In genomic region chr7:15399446-15399845, GRCh38 we compare ENCODE assay signal across 17 cellular contexts.
DNase-seq lines count a peak whose midpoint lies in the region; ATAC-seq and TF ChIP-seq lines count a peak whose summit lies in the region.
"Had no signal": no experiment of that assay in that cellular context is flagged by ENCODE, and none has a peak within 500 bp of the region (broad histone marks: within the 10 kb centered on the region; RNA-seq: fewer than 3 reads in every experiment).

No MANE protein-coding gene starts in this region.

- H3K9ac ChIP-seq in SK-N-SH = no peak overlapping the region

- TF ChIP-seq POLR2A in stomach (IDR thresholded peaks at IDR 0.05) = no peak

- H3K27me3 Mint-ChIP-seq in GM23338 (ENCODE audit: insufficient read depth, low read depth, poor library complexity) = no peaks in the 10 kb centered on the region
- H3K27me3 Mint-ChIP-seq: CD4-positive, CD25-positive, alpha-beta regulatory T cell had no signal

- intact Hi-C loops in stomach (cut with DNase I; ENCODE audit: low total_unique reads) = no loop called here

- H3K4me2 ChIP-seq in SK-N-SH = 0 out of 2 replicates have a peak overlapping the region, but pooled peaks have one; percentile 19
- H3K4me2 ChIP-seq in GM23338 = no peak overlapping the region

- H3K36me3 Mint-ChIP-seq in GM23338 (ENCODE audit: low read depth) = peaks cover 12% of the 10 kb centered on the region
- H3K36me3 Mint-ChIP-seq: CD4-positive, CD25-positive, alpha-beta regulatory T cell had no signal

- TF ChIP-seq RAD21 in SK-N-SH (IDR thresholded peaks at IDR 0.05; ENCODE audit: low read length) = no peak

- CTCF ChIA-PET in SK-N-SH (lab: Yijun Ruan, JAX) = interaction anchor here (0.6 to 1.2 kb wide), 3 partner anchors 18 to 73 kb away, joined by 3 read pairs; no protein-coding TSS in a partner anchor

- H3K9me3 Mint-ChIP-seq in GM23338 = peaks cover 11% of the 10 kb centered on the region

- no peaks in the 10 kb centered on the region for H3F3A ChIP-seq in SK-N-SH (replicated peaks; ENCODE audit: insufficient read depth)
- no peaks in the 10 kb centered on the region for H3F3A ChIP-seq in GM23338 (replicated peaks; ENCODE audit: low read depth)

- peaks cover 16% of the 10 kb centered on the region for H3K4me1 Mint-ChIP-seq in GM23338
- H3K4me1 Mint-ChIP-seq: CD4-positive, CD25-positive, alpha-beta regulatory T cell had no signal

- H3K4me3 ChIP-seq in SK-N-SH (ENCODE audit: low read depth in 2 of 2, low read length in 1 of 2) (no peak overlapping the region), fibroblast of villous mesenchyme (ENCODE audit: low read depth, low read length) (no peak overlapping the region), stomach (no peak overlapping the region), GM23338 (no peak overlapping the region)
- H3K4me3 ChIP-seq: SJCRH30 had no signal

- DNase-seq in SK-N-SH = no peak
- peak; percentile 16 for DNase-seq in amniotic epithelial cell (ENCODE audit: low read depth)
- DNase-seq in fibroblast of villous mesenchyme (ENCODE audit: low read depth) = peak; percentile 7
- DNase-seq in NK-92 treated with Interleukin-12 subunit alpha and Interleukin-12 subunit beta, amount 100 ng/mL, for 24 hours (lab: John Stamatoyannopoulos, UW) = no peak
- no peak for DNase-seq in stomach
- no peak for DNase-seq in GM23338 (ENCODE audit: low spot score)
- DNase-seq in HuH-7 (ENCODE audit: low spot score) = no peak
- DNase-seq: 8988T; CD4-positive, CD25-positive, alpha-beta regulatory T cell; DMS53; Karpas-422; NCI-H1930; NCI-H2171 treated with DMSO at 0.1 percent for 48 hours; NCI-H510A; SJCRH30 had no signal

- TF ChIP-seq CTCF in SK-N-SH (IDR thresholded peaks at IDR 0.05) (no peak), fibroblast of villous mesenchyme (IDR thresholded peaks at IDR 0.05; ENCODE audit: insufficient read depth, low read depth, low read length) (no peak), stomach (IDR thresholded peaks at IDR 0.05) (no peak), GM23338 (conservative IDR thresholded peaks at IDR 0.05; ENCODE audit: low read depth in 2 of 2) (no peak)

- H3K36me3 ChIP-seq in SK-N-SH (replicated peaks in 1 of 2; ENCODE audit: control insufficient read depth in 1 of 2, insufficient read depth in 2 of 2, low read length in 1 of 2) (no peaks in the 10 kb centered on the region), stomach (no peaks in the 10 kb centered on the region), GM23338 (ENCODE audit: insufficient read depth) (no peaks in the 10 kb centered on the region)
- H3K36me3 ChIP-seq: SJCRH30 had no signal

- no peak for TF ChIP-seq EP300 in SK-N-SH (IDR thresholded peaks at IDR 0.05; ENCODE audit: borderline replicate concordance in 1 of 2, low read depth in 1 of 2, low read length in 1 of 2)
- TF ChIP-seq EP300 in stomach (IDR thresholded peaks at IDR 0.05) = no peak

- H3K79me2 ChIP-seq in SK-N-SH (ENCODE audit: insufficient read depth) (no peaks in the 10 kb centered on the region), GM23338 (replicated peaks; ENCODE audit: insufficient read depth) (no peaks in the 10 kb centered on the region)

- H3K27ac Mint-ChIP-seq in GM23338 = no peak overlapping the region
- H3K27ac Mint-ChIP-seq: CD4-positive, CD25-positive, alpha-beta regulatory T cell had no signal

- H3K27me3 ChIP-seq in SK-N-SH (ENCODE audit: insufficient read depth) (no peaks in the 10 kb centered on the region), stomach (no peaks in the 10 kb centered on the region), GM23338 (ENCODE audit: insufficient read depth) (no peaks in the 10 kb centered on the region)
- H3K27me3 ChIP-seq: SJCRH30 had no signal

- WGBS in SK-N-SH (ENCODE audit: low lambda C conversion rate) = 49% methylated on average over 2 of the region's 2 CpGs
- 70 to 85% (median 79%) methylated on average over 2 of the region's 2 CpGs for WGBS in stomach, 5 donors

- H4K20me1 ChIP-seq in SK-N-SH (ENCODE audit: insufficient read depth) = no peaks in the 10 kb centered on the region
- no peaks in the 10 kb centered on the region for H4K20me1 ChIP-seq in GM23338 (replicated peaks; ENCODE audit: insufficient read depth)

- no peak overlapping the region for H3K4me3 Mint-ChIP-seq in GM23338
- H3K4me3 Mint-ChIP-seq: CD4-positive, CD25-positive, alpha-beta regulatory T cell had no signal

- H3K4me1 ChIP-seq in SK-N-SH (ENCODE audit: control insufficient read depth in 1 of 2, insufficient read depth in 2 of 2, low read depth in 1 of 2, low read length in 1 of 2) = no peaks in the 10 kb centered on the region; a peak in 1 of 4 replicates
- H3K4me1 ChIP-seq in stomach = no peaks in the 10 kb centered on the region
- H3K4me1 ChIP-seq in GM23338 (ENCODE audit: insufficient read depth) = peaks cover 7% of the 10 kb centered on the region
- H3K4me1 ChIP-seq: SJCRH30 had no signal

- H3K9me3 ChIP-seq in SK-N-SH (no peaks in the 10 kb centered on the region), stomach (peaks cover 0 to 18% (median 6%) of the 10 kb centered on the region in 4 donors)
- H3K9me3 ChIP-seq: SJCRH30 had no signal

- H3K27ac ChIP-seq in SK-N-SH (ENCODE audit: low read depth in 2 of 2, low read length in 1 of 2) = peak overlapping the region in 1 of 2 experiments; percentile 29; a peak in 1 of 4 replicates
- no peak overlapping the region for H3K27ac ChIP-seq in stomach
- H3K27ac ChIP-seq in GM23338 (ENCODE audit: low read depth) = no peak overlapping the region
- H3K27ac ChIP-seq: RWPE1, SJCRH30 had no signal

- POLR2A ChIA-PET in SK-N-SH (lab: Yijun Ruan, JAX) = no interaction called here

- no peak for ATAC-seq in SK-N-SH treated with all-trans-retinoic acid at 6 μM for 48 hours
- no peak for ATAC-seq in GM23338

- H3K9me2 ChIP-seq in SK-N-SH (no peaks in the 10 kb centered on the region), GM23338 (ENCODE audit: insufficient read depth) (no peaks in the 10 kb centered on the region)

- H2AFZ ChIP-seq in SK-N-SH (ENCODE audit: low read depth) = peak overlapping the region; percentile 39; the same call in 1 of the 2 replicates
- no peak overlapping the region for H2AFZ ChIP-seq in GM23338

TF ChIP-seq in SK-N-SH, 30 proteins besides CTCF, POLR2A, EP300 and RAD21 (continues in another document):
- no peak for TF ChIP-seq ZBTB33 (IDR thresholded peaks at IDR 0.05; ENCODE audit: borderline replicate concordance, low read depth)
- no peak for TF ChIP-seq YY1 (IDR thresholded peaks at IDR 0.05; ENCODE audit: low read depth)

TF ChIP-seq in SK-N-SH treated with all-trans-retinoic acid at 6 μM for 48 hours, 23 proteins besides CTCF, POLR2A, EP300 and RAD21 (continues in another document):
- no peak for TF ChIP-seq GLIS3 (CRISPR knock-in tag; IDR thresholded peaks at IDR 0.05)
- TF ChIP-seq OSR1 (CRISPR knock-in tag; IDR thresholded peaks at IDR 0.05) = no peak
- TF ChIP-seq ZNF8 (CRISPR knock-in tag; IDR thresholded peaks at IDR 0.05) = no peak
- no peak for TF ChIP-seq RARB (CRISPR knock-in tag; IDR thresholded peaks at IDR 0.05)
- no peak for TF ChIP-seq TOX (CRISPR knock-in tag; IDR thresholded peaks at IDR 0.05; ENCODE audit: borderline replicate concordance)
- TF ChIP-seq ESRRG (CRISPR knock-in tag; IDR thresholded peaks at IDR 0.05) = no peak
- TF ChIP-seq ZFP30 (CRISPR knock-in tag; IDR thresholded peaks at IDR 0.05) = no peak
- TF ChIP-seq PATZ1 (CRISPR knock-in tag; IDR thresholded peaks at IDR 0.05; ENCODE audit: borderline replicate concordance) = no peak

TF ChIP-seq in GM23338, 12 proteins besides CTCF, POLR2A, EP300 and RAD21:
- TF ChIP-seq EZH2phosphoT487 (IDR thresholded peaks at IDR 0.05; ENCODE audit: unreplicated experiment) (no peak), ZNF331 (CRISPR knock-in tag; IDR thresholded peaks at IDR 0.05; ENCODE audit: low read depth) (no peak), POLR2AphosphoS5 (IDR thresholded peaks at IDR 0.05; ENCODE audit: low read depth) (no peak), ETS1 (IDR thresholded peaks at IDR 0.05) (no peak), CREB1 (CRISPR knock-in tag; IDR thresholded peaks at IDR 0.05; ENCODE audit: low read depth) (no peak), JUNB (IDR thresholded peaks at IDR 0.05; ENCODE audit: unreplicated experiment) (no peak), NANOG (IDR thresholded peaks at IDR 0.05; ENCODE audit: borderline replicate concordance) (no peak)
TF ChIP-seq in GM23338: peak in this region for 0.

Comparison
In these comparisons a context has a peak if more than half of its experiments do, and no peak if none do; other contexts are left out.
1. DNase-seq: peak in amniotic epithelial cell (single experiment) and fibroblast of villous mesenchyme (single experiment); none in SK-N-SH (single experiment), NK-92 treated with Interleukin-12 subunit alpha and Interleukin-12 subunit beta, amount 100 ng/mL, for 24 hours (single experiment), stomach (single experiment), GM23338 (single experiment) and HuH-7 (single experiment).